In genomic region chr4:57719451-57719850, GRCh38 we compare ENCODE assay signal across 23 cellular contexts.
DNase-seq lines count a peak whose midpoint lies in the region; ATAC-seq and TF ChIP-seq lines count a peak whose summit lies in the region.
"Had no signal": no experiment of that assay in that cellular context is flagged by ENCODE, and none has a peak within 500 bp of the region (broad histone marks: within the 10 kb centered on the region; RNA-seq: fewer than 3 reads in every experiment).

No MANE protein-coding gene starts in this region.

- H3K4me3 ChIP-seq in epithelial cell of proximal tubule (ENCODE audit: low read depth, low read length) (no peak overlapping the region), kidney epithelial cell (ENCODE audit: low read depth, low read length) (no peak overlapping the region), neuronal stem cell (ENCODE audit: low read length in 2 of 2) (no peak overlapping the region)
- H3K4me3 ChIP-seq: A549; BLaER1 treated with 17β-estradiol and CSF1 and Interleukin-3, amounts not matched to agents 10 nM and 100 nM; GM12878 had no signal

- no peak overlapping the region for H2BK5ac ChIP-seq in neuronal stem cell (ENCODE audit: low read length)

- no peak overlapping the region for H3K4ac ChIP-seq in neuronal stem cell (ENCODE audit: low read length)

- no peak overlapping the region for H2AFZ ChIP-seq in neuronal stem cell (ENCODE audit: low read length)

- H3K4me2 ChIP-seq in neuronal stem cell (ENCODE audit: insufficient read depth, low read length, poor library complexity, severe bottlenecking), result no peak overlapping the region
- H3K4me2 ChIP-seq: A549 had no signal

- no peak overlapping the region for H2AK5ac ChIP-seq in neuronal stem cell (ENCODE audit: low read depth, low read length)

- no peak overlapping the region for H3K14ac ChIP-seq in neuronal stem cell (ENCODE audit: low read length)

- H3K23ac ChIP-seq in neuronal stem cell (ENCODE audit: low read depth, low read length, poor library complexity), result no peak overlapping the region

- no peak overlapping the region for H3K18ac ChIP-seq in neuronal stem cell (ENCODE audit: low read length)

- H3K9me3 ChIP-seq in neuronal stem cell (replicated peaks in 1 of 2; ENCODE audit: control insufficient read depth in 2 of 2, insufficient read depth in 1 of 2, low read depth in 1 of 2, low read length in 2 of 2), result no peaks in the 10 kb centered on the region
- H3K9me3 ChIP-seq: A549; BLaER1 treated with 17β-estradiol and CSF1 and Interleukin-3, amounts not matched to agents 10 nM and 100 nM had no signal

- H3K4me1 ChIP-seq in neuronal stem cell (ENCODE audit: control insufficient read depth in 2 of 2, insufficient read depth in 1 of 2, low read depth in 1 of 2, low read length in 2 of 2), result no peaks in the 10 kb centered on the region
- H3K4me1 ChIP-seq: A549 had no signal

- no peak overlapping the region for H3K9ac ChIP-seq in neuronal stem cell (ENCODE audit: low read depth, low read length, poor library complexity)
- H3K9ac ChIP-seq: BLaER1 treated with 17β-estradiol and CSF1 and Interleukin-3, amounts not matched to agents 10 nM and 100 nM had no signal

- no peak overlapping the region for H4K8ac ChIP-seq in neuronal stem cell (ENCODE audit: low read depth, low read length)

- no peak overlapping the region for H3K27ac ChIP-seq in neuronal stem cell (replicated peaks; ENCODE audit: low read length)
- H3K27ac ChIP-seq: 22Rv1; A549; BLaER1 treated with 17β-estradiol and CSF1 and Interleukin-3, amounts not matched to agents 10 nM and 100 nM; C4-2B had no signal

- no peak for ATAC-seq in GM19397 (IDR thresholded peaks at IDR 0.05; ENCODE audit: unreplicated experiment)
- ATAC-seq: A549; CD8-positive, alpha-beta T cell; GM12878 had no signal

- H3K79me1 ChIP-seq in neuronal stem cell (ENCODE audit: low read depth, low read length), result no peaks in the 10 kb centered on the region

- WGBS in neuronal stem cell (ENCODE audit: extremely low coverage in 2 of 2, insufficient read length in 2 of 2, insufficient replicate concordance in 1 of 2), 2 donors, result no CpG with 5 or more reads among the region's 2 CpGs

- H2BK120ac ChIP-seq in neuronal stem cell (ENCODE audit: low read depth, low read length), result no peak overlapping the region

- no peak overlapping the region for H2BK12ac ChIP-seq in neuronal stem cell (ENCODE audit: low read length)

- H2BK15ac ChIP-seq in neuronal stem cell (ENCODE audit: low read length), result no peak overlapping the region

- DNase-seq in epithelial cell of proximal tubule (ENCODE audit: low read depth) (peak; percentile 38), kidney epithelial cell (ENCODE audit: low read depth) (peak; percentile 0), left kidney (ENCODE audit: low read depth, low spot score) (peak; percentile 71), renal cortical epithelial cell (ENCODE audit: low read depth) (peak; percentile 85), iPS-NIHi11 (ENCODE audit: low spot score) (no peak), amygdala (lab: John Stamatoyannopoulos, UW) (no peak), neuronal stem cell (ENCODE audit: low spot score) (no peak)
- DNase-seq: AML-193; CD4-positive, alpha-beta T cell; CD8-positive, alpha-beta T cell; DMS 273 treated with DMSO at 0.1 percent for 48 hours; DMS153; DMS53; DMS79; DND-41; EL; GDM1 had no signal

- H3K27me3 ChIP-seq in kidney epithelial cell (ENCODE audit: control insufficient read depth, insufficient read depth, low read length), result no peaks in the 10 kb centered on the region
- H3K27me3 ChIP-seq in neuronal stem cell (ENCODE audit: control insufficient read depth in 3 of 3, insufficient read depth in 3 of 3, low read depth in 1 of 3, low read length in 3 of 3), result no peaks in the 10 kb centered on the region
- H3K27me3 ChIP-seq: BLaER1 treated with 17β-estradiol and CSF1 and Interleukin-3, amounts not matched to agents 10 nM and 100 nM had no signal

- no peak overlapping the region for H4K91ac ChIP-seq in neuronal stem cell (ENCODE audit: low read depth, low read length, poor library complexity)

- H3K36me3 ChIP-seq in kidney epithelial cell (ENCODE audit: control insufficient read depth, insufficient read depth, low read length) (no peaks in the 10 kb centered on the region), neuronal stem cell (replicated peaks in 1 of 2; ENCODE audit: control insufficient read depth in 2 of 2, insufficient read depth in 2 of 2, low read length in 2 of 2) (no peaks in the 10 kb centered on the region)
- H3K36me3 ChIP-seq: BLaER1 treated with 17β-estradiol and CSF1 and Interleukin-3, amounts not matched to agents 10 nM and 100 nM had no signal

- no peak for TF ChIP-seq CTCF in epithelial cell of proximal tubule (conservative IDR thresholded peaks at IDR 0.05; ENCODE audit: low read depth, low read length)
- TF ChIP-seq CTCF in kidney epithelial cell (IDR thresholded peaks at IDR 0.05; ENCODE audit: insufficient read depth, low read length, poor library complexity, severe bottlenecking), result no peak

Comparison
In these comparisons a context has a peak if more than half of its experiments do, and no peak if none do; other contexts are left out.
1. DNase-seq: peak in epithelial cell of proximal tubule (single experiment), kidney epithelial cell (single experiment), left kidney (single experiment) and renal cortical epithelial cell (single experiment); none in iPS-NIHi11 (single experiment), amygdala (0 of 56) and neuronal stem cell (single experiment).